16 cellular contexts compared by ENCODE assay signal in genomic region chr2:18180031-18180610, GRCh38.
DNase-seq lines count a peak whose midpoint lies in the region; ATAC-seq, FAIRE-seq and TF ChIP-seq lines count a peak whose summit lies in the region.
"Had no signal": no experiment of that assay in that cellular context is flagged by ENCODE, and none has a peak within 500 bp of the region (broad histone marks: within the 10 kb centered on the region; RNA-seq: fewer than 3 reads in every experiment).

No MANE protein-coding gene starts in this region.

- no TSS peak for BruUV-seq in PC-3 (replicated peaks; lab: Mats Ljungman, UMichigan)

- peak overlapping the region; percentile 38 for H3K27ac Mint-ChIP-seq in progenitor cell of endocrine pancreas
- H3K27ac Mint-ChIP-seq in stimulated activated naive CD8-positive, alpha-beta T cell treated with anti-CD3 and anti-CD28 coated beads, Interleukin-15, amount 100 ng/mL, for 72 hours, result no peak overlapping the region
- H3K27ac Mint-ChIP-seq: CD4-positive, alpha-beta T cell had no signal

- no peaks in the 10 kb centered on the region for H3K36me3 Mint-ChIP-seq in progenitor cell of endocrine pancreas (ENCODE audit: insufficient read depth)

- H3K4me1 ChIP-seq in A549, result peaks cover 5% of the 10 kb centered on the region; the same call in 1 of the 3 replicates
- H3K4me1 ChIP-seq in PC-3 (ENCODE audit: insufficient read depth, low read length), result peaks cover 19% of the 10 kb centered on the region
- H3K4me1 ChIP-seq in thyroid gland, result no peaks in the 10 kb centered on the region
- H3K4me1 ChIP-seq: Caco-2 had no signal

- peak overlapping the region; percentile 40 for H3K9ac ChIP-seq in PC-3 (ENCODE audit: low read length)
- H3K9ac ChIP-seq: GM23248 had no signal

- H3F3A ChIP-seq in PC-3 (ENCODE audit: low read length, unreplicated experiment), result no peaks in the 10 kb centered on the region

- CTCF ChIA-PET in A549 (lab: Yijun Ruan, JAX), result interaction anchor here (0.6 to 1.4 kb wide), 4 partner anchors 10 to 54 kb away, joined by 3 to 6 read pairs (median 3); no protein-coding TSS in a partner anchor
- CTCF ChIA-PET in PC-3 (lab: Charles Lee), result no interaction called here

- no peaks in the 10 kb centered on the region for H3K9me3 Mint-ChIP-seq in progenitor cell of endocrine pancreas (ENCODE audit: low read depth)
- H3K9me3 Mint-ChIP-seq in stimulated activated naive CD8-positive, alpha-beta T cell treated with anti-CD3 and anti-CD28 coated beads, Interleukin-15, amount 100 ng/mL, for 72 hours, result no peaks in the 10 kb centered on the region
- H3K9me3 Mint-ChIP-seq: CD4-positive, alpha-beta T cell had no signal

- H3K27ac ChIP-seq in A549 (no peak overlapping the region), PC-3 (ENCODE audit: low read length) (peak overlapping the region; percentile 85), thyroid gland (no peak overlapping the region)
- H3K27ac ChIP-seq: C4-2B, GM23248 had no signal

- no peak for TF ChIP-seq EP300 in A549 (IDR thresholded peaks at IDR 0.05)

- no peak for TF ChIP-seq POLR2A in A549 (IDR thresholded peaks at IDR 0.05; ENCODE audit: low read length)
- TF ChIP-seq POLR2A in thyroid gland (IDR thresholded peaks at IDR 0.05), result no peak

- 0 out of 2 replicates have a peak overlapping the region, but pooled peaks have one; percentile 11 for H2AFZ ChIP-seq in PC-3 (ENCODE audit: low read length)
- H2AFZ ChIP-seq: GM23248 had no signal

- H3K4me3 Mint-ChIP-seq in progenitor cell of endocrine pancreas (ENCODE audit: low read depth), result no peak overlapping the region
- H3K4me3 Mint-ChIP-seq in stimulated activated naive CD8-positive, alpha-beta T cell treated with anti-CD3 and anti-CD28 coated beads, Interleukin-15, amount 100 ng/mL, for 72 hours, result no peak overlapping the region
- H3K4me3 Mint-ChIP-seq: CD4-positive, alpha-beta T cell had no signal

- peak overlapping the region; percentile 12; the same call in 1 of the 3 replicates for H3K4me2 ChIP-seq in A549
- H3K4me2 ChIP-seq in PC-3 (ENCODE audit: low read length), result peak overlapping the region; percentile 51

- peak in 1 of 2 experiments; percentile 43; a peak in 1 of 6 replicates for ATAC-seq in A549
- ATAC-seq in PC-3, result peak; percentile 62
- ATAC-seq in stimulated activated naive CD8-positive, alpha-beta T cell treated with anti-CD3 and anti-CD28 coated beads, Interleukin-15, amount 100 ng/mL, for 72 hours, result no peak

- no peak for FAIRE-seq in A549 (lab: Jason Lieb, UNC)
- FAIRE-seq: D721Med had no signal

- H3K27me3 Mint-ChIP-seq in progenitor cell of endocrine pancreas, result no peaks in the 10 kb centered on the region
- peaks cover 20% of the 10 kb centered on the region for H3K27me3 Mint-ChIP-seq in stimulated activated naive CD8-positive, alpha-beta T cell treated with anti-CD3 and anti-CD28 coated beads, Interleukin-15, amount 100 ng/mL, for 72 hours

- no peak for TF ChIP-seq CTCF in A549 (IDR thresholded peaks at IDR 0.05)
- TF ChIP-seq CTCF in PC-3 (conservative IDR thresholded peaks at IDR 0.05; ENCODE audit: low read depth, low read length), result no peak
- TF ChIP-seq CTCF in progenitor cell of endocrine pancreas (IDR thresholded peaks at IDR 0.05; ENCODE audit: unreplicated experiment), result no peak
- no peak for TF ChIP-seq CTCF in thyroid gland (IDR thresholded peaks at IDR 0.05)

- H3K9me3 ChIP-seq in A549 (no peaks in the 10 kb centered on the region), PC-3 (ENCODE audit: low read length) (no peaks in the 10 kb centered on the region), thyroid gland (no peaks in the 10 kb centered on the region)
- H3K9me3 ChIP-seq: Caco-2, HAP-1 had no signal

- no peaks in the 10 kb centered on the region for H4K20me1 ChIP-seq in PC-3 (ENCODE audit: low read length)

- DNase-seq in A549 (ENCODE audit: low read depth in 1 of 2, low spot score in 1 of 2) (no peak), PC-3 (peak; percentile 73), kidney tubule cell (ENCODE audit: low spot score) (peak; percentile 38), progenitor cell of endocrine pancreas (ENCODE audit: low spot score, unreplicated experiment) (no peak), thyroid gland (no peak), GM19238 (ENCODE audit: insufficient read length, low spot score) (no peak)
- no peak for DNase-seq in stimulated activated naive CD8-positive, alpha-beta T cell treated with anti-CD3 and anti-CD28 coated beads, Interleukin-15, amount 100 ng/mL, for 72 hours
- DNase-seq: AML-193; Caco-2; CD4-positive, alpha-beta T cell; DMS79 treated with DMSO at 0.1 percent for 48 hours; GF-D8; GM23248 had no signal

- no peaks in the 10 kb centered on the region for H3K9me2 ChIP-seq in PC-3 (replicated peaks; ENCODE audit: low read length)

- POLR2A ChIA-PET in A549 (lab: Yijun Ruan, JAX), result no interaction called here
- POLR2A ChIA-PET in PC-3 (lab: Charles Lee; ENCODE audit: unreplicated experiment), result interaction anchor here (0.7 kb wide), 1 partner anchor 40 kb away, joined by 6 read pairs; no protein-coding TSS in a partner anchor

- 49% methylated on average over 3 of the region's 3 CpGs for WGBS in A549 (ENCODE audit: missing lambda C conversion rate)
- WGBS in thyroid gland, 2 donors, result 81 to 91% methylated on average over 3 of the region's 3 CpGs

- intact Hi-C loops in PC-3 (cut with micrococcal nuclease), result no loop called here
- intact Hi-C loops in thyroid gland (cut with DNase I), result no loop called here

- H3K4me1 Mint-ChIP-seq in progenitor cell of endocrine pancreas (ENCODE audit: low read depth), result peaks cover 14% of the 10 kb centered on the region
- no peaks in the 10 kb centered on the region for H3K4me1 Mint-ChIP-seq in stimulated activated naive CD8-positive, alpha-beta T cell treated with anti-CD3 and anti-CD28 coated beads, Interleukin-15, amount 100 ng/mL, for 72 hours

- H3K36me3 ChIP-seq in PC-3 (ENCODE audit: low read depth, low read length), result no peaks in the 10 kb centered on the region
- H3K36me3 ChIP-seq in thyroid gland, result no peaks in the 10 kb centered on the region
- H3K36me3 ChIP-seq: HAP-1 had no signal

- no peak for TF ChIP-seq RAD21 in A549 (conservative IDR thresholded peaks at IDR 0.05 in 1 of 2, IDR thresholded peaks at IDR 0.05 in 1 of 2)

- H3K27me3 ChIP-seq in PC-3 (ENCODE audit: low read length) (no peaks in the 10 kb centered on the region), thyroid gland (no peaks in the 10 kb centered on the region)

- H3K79me2 ChIP-seq in PC-3 (ENCODE audit: low read length), result no peaks in the 10 kb centered on the region

- H3K4me3 ChIP-seq in A549, result no peak overlapping the region
- H3K4me3 ChIP-seq in PC-3 (ENCODE audit: low read length), result no peak overlapping the region
- no peak overlapping the region for H3K4me3 ChIP-seq in thyroid gland (replicated peaks in 1 of 3)
- H3K4me3 ChIP-seq: GM23248, HAP-1 had no signal

TF ChIP-seq in A549, 52 proteins besides CTCF, POLR2A, EP300 and RAD21 (continues in another document):
- TF ChIP-seq CHD4 (IDR thresholded peaks at IDR 0.05; ENCODE audit: borderline replicate concordance) (no peak), HEYL (CRISPR knock-in tag; IDR thresholded peaks at IDR 0.05) (no peak), REST (IDR thresholded peaks at IDR 0.05) (no peak), ATOH8 (CRISPR knock-in tag; IDR thresholded peaks at IDR 0.05; ENCODE audit: low read depth) (no peak), ZC3H11A (IDR thresholded peaks at IDR 0.05) (no peak), ZFP36 (IDR thresholded peaks at IDR 0.05; ENCODE audit: borderline replicate concordance, partially characterized antibody) (no peak), ESRRA (IDR thresholded peaks at IDR 0.05; ENCODE audit: borderline replicate concordance, low read length) (no peak), MAFK (IDR thresholded peaks at IDR 0.05; ENCODE audit: partially characterized antibody) (no peak), JUNB (IDR thresholded peaks at IDR 0.05) (no peak), RNF2 (IDR thresholded peaks at IDR 0.05; ENCODE audit: borderline replicate concordance, low read depth) (no peak)

Comparison
In these comparisons a context has a peak if more than half of its experiments do, and no peak if none do; other contexts are left out.
1. DNase-seq: peak in PC-3 (single experiment) and kidney tubule cell (single experiment); none in A549 (0 of 2), progenitor cell of endocrine pancreas (single experiment), stimulated activated naive CD8-positive, alpha-beta T cell treated with anti-CD3 and anti-CD28 coated beads, Interleukin-15, amount 100 ng/mL, for 72 hours (0 of 2), thyroid gland (0 of 2) and GM19238 (single experiment).